ENCODE assay signal across 26 cellular contexts in genomic region chr12:130970908-130971233, GRCh38. TPM values are rescaled to one million over a fixed set of nuclear protein-coding genes. Genes with fewer than 3 reads are reported as not detected.
A peak's percentile ranks its signal among the peaks of the same experiment; 100 is the strongest.
DNase-seq lines count a peak whose midpoint lies in the region; ATAC-seq and TF ChIP-seq lines count a peak whose summit lies in the region.
"Had no signal": no experiment of that assay in that cellular context is flagged by ENCODE, and none has a peak within 500 bp of the region (broad histone marks: within the 10 kb centered on the region; RNA-seq: fewer than 3 reads in every experiment).

No MANE protein-coding gene starts in this region.

- no peak overlapping the region for H3K27ac ChIP-seq in Karpas-422 (ENCODE audit: low read length)
- no peak overlapping the region for H3K27ac ChIP-seq in sigmoid colon
- H3K27ac ChIP-seq: gastrocnemius medialis, left lung, thoracic aorta had no signal

- no peak overlapping the region for H3K27ac Mint-ChIP-seq in immature natural killer cell
- no peak overlapping the region for H3K27ac Mint-ChIP-seq in activated CD8-positive, alpha-beta T cell treated with anti-CD3 and anti-CD28 coated beads, Interleukin-2, amount 10 ng/mL, durations not matched to agents 7 days and 5 days
- H3K27ac Mint-ChIP-seq: activated CD8-positive, alpha-beta memory T cell treated with anti-CD3 and anti-CD28 coated beads, Interleukin-2, amount 10 ng/mL, durations not matched to agents 7 days and 5 days; CD4-positive, alpha-beta memory T cell; stimulated activated naive CD8-positive, alpha-beta T cell treated with anti-CD3 and anti-CD28 coated beads, Interleukin-15, Interleukin-2, amounts not matched to agents 100 ng/mL and 50 ng/mL, for 24 hours had no signal

- H3K9ac ChIP-seq in Karpas-422 (ENCODE audit: low read length), result no peak overlapping the region

- TF ChIP-seq POLR2A in sigmoid colon (IDR thresholded peaks at IDR 0.05), result no peak

- H3K36me3 ChIP-seq in Karpas-422 (ENCODE audit: insufficient read depth, low read length) (no peaks in the 10 kb centered on the region), sigmoid colon (peaks cover 0 to 27% (median 0%) of the 10 kb centered on the region in 4 donors)
- H3K36me3 ChIP-seq: gastrocnemius medialis had no signal

- no peaks in the 10 kb centered on the region for H3K9me2 ChIP-seq in Karpas-422 (replicated peaks; ENCODE audit: insufficient read depth, low read length)

- no peak for TF ChIP-seq EP300 in sigmoid colon (IDR thresholded peaks at IDR 0.05)

- no peaks in the 10 kb centered on the region for H3K79me2 ChIP-seq in Karpas-422 (ENCODE audit: low read length)

- DNase-seq in Karpas-422 (no peak), sigmoid colon (peak; percentile 26), immature natural killer cell (no peak), LoVo (ENCODE audit: low spot score) (no peak)
- no peak for DNase-seq in activated CD8-positive, alpha-beta T cell treated with anti-CD3 and anti-CD28 coated beads, Interleukin-2, amount 10 ng/mL, durations not matched to agents 7 days and 5 days
- DNase-seq: activated CD4-positive, alpha-beta T cell treated with anti-CD3 and anti-CD28 coated beads, Interleukin-2, amount 50 U/mL, for 1 hour; activated CD8-positive, alpha-beta memory T cell treated with anti-CD3 and anti-CD28 coated beads, Interleukin-2, amount 10 ng/mL, durations not matched to agents 7 days and 5 days; activated naive CD4-positive, alpha-beta T cell; activated T-cell treated with anti-CD3 and anti-CD28 coated beads, Interleukin-2, amount 50 U/mL, for 48 hours; CD4-positive, alpha-beta memory T cell; gastrocnemius medialis; H7; left lung; NCI-H1092 treated with DMSO at 0.1 percent for 48 hours; NCI-H1930; NCI-H2227 treated with DMSO at 0.1 percent for 48 hours; SIG-M5; small intestine; SW 1271; T-helper 9 cell had no signal

- H3K4me1 Mint-ChIP-seq in immature natural killer cell, result no peaks in the 10 kb centered on the region
- H3K4me1 Mint-ChIP-seq in activated CD8-positive, alpha-beta T cell treated with anti-CD3 and anti-CD28 coated beads, Interleukin-2, amount 10 ng/mL, durations not matched to agents 7 days and 5 days (ENCODE audit: low read depth), result no peaks in the 10 kb centered on the region
- H3K4me1 Mint-ChIP-seq: activated CD8-positive, alpha-beta memory T cell treated with anti-CD3 and anti-CD28 coated beads, Interleukin-2, amount 10 ng/mL, durations not matched to agents 7 days and 5 days had no signal

- no peaks in the 10 kb centered on the region for H4K20me1 ChIP-seq in Karpas-422 (ENCODE audit: insufficient read depth, low read depth, low read length)

- no peaks in the 10 kb centered on the region for H3K9me3 Mint-ChIP-seq in immature natural killer cell
- H3K9me3 Mint-ChIP-seq in activated CD8-positive, alpha-beta T cell treated with anti-CD3 and anti-CD28 coated beads, Interleukin-2, amount 10 ng/mL, durations not matched to agents 7 days and 5 days (ENCODE audit: insufficient read depth), result no peaks in the 10 kb centered on the region
- H3K9me3 Mint-ChIP-seq: CD4-positive, alpha-beta memory T cell; stimulated activated naive CD8-positive, alpha-beta T cell treated with anti-CD3 and anti-CD28 coated beads, Interleukin-15, Interleukin-2, amounts not matched to agents 100 ng/mL and 50 ng/mL, for 24 hours had no signal

- H3K27me3 ChIP-seq in Karpas-422 (ENCODE audit: low read length) (no peaks in the 10 kb centered on the region), sigmoid colon (no peaks in the 10 kb centered on the region)
- H3K27me3 ChIP-seq: gastrocnemius medialis, left lung, vagina had no signal

- 54 to 84% methylated on average over 10 of the region's 10 CpGs for WGBS in sigmoid colon, 2 donors

- H3K27me3 Mint-ChIP-seq in immature natural killer cell (ENCODE audit: low read depth in 3 of 3), result peaks cover 0 to 4% (median 4%) of the 10 kb centered on the region in 3 donors
- H3K27me3 Mint-ChIP-seq in activated CD8-positive, alpha-beta T cell treated with anti-CD3 and anti-CD28 coated beads, Interleukin-2, amount 10 ng/mL, durations not matched to agents 7 days and 5 days (ENCODE audit: low read depth), result no peaks in the 10 kb centered on the region

- H3K4me3 Mint-ChIP-seq in immature natural killer cell, result no peak overlapping the region
- H3K4me3 Mint-ChIP-seq in activated CD8-positive, alpha-beta T cell treated with anti-CD3 and anti-CD28 coated beads, Interleukin-2, amount 10 ng/mL, durations not matched to agents 7 days and 5 days, result no peak overlapping the region
- H3K4me3 Mint-ChIP-seq: activated CD8-positive, alpha-beta memory T cell treated with anti-CD3 and anti-CD28 coated beads, Interleukin-2, amount 10 ng/mL, durations not matched to agents 7 days and 5 days; CD4-positive, alpha-beta memory T cell; stimulated activated naive CD8-positive, alpha-beta T cell treated with anti-CD3 and anti-CD28 coated beads, Interleukin-15, Interleukin-2, amounts not matched to agents 100 ng/mL and 50 ng/mL, for 24 hours had no signal

- H3K4me1 ChIP-seq in Karpas-422 (ENCODE audit: low read length) (peaks cover 26% of the 10 kb centered on the region), sigmoid colon (no peaks in the 10 kb centered on the region)
- H3K4me1 ChIP-seq: gastrocnemius medialis had no signal

- no peaks in the 10 kb centered on the region for H3K9me3 ChIP-seq in Karpas-422 (ENCODE audit: low read length)
- no peaks in the 10 kb centered on the region for H3K9me3 ChIP-seq in sigmoid colon
- H3K9me3 ChIP-seq: gastrocnemius medialis, left lung, thoracic aorta, vagina had no signal

- 0 out of 2 replicates have a peak overlapping the region, but pooled peaks have one; percentile 32 for H3K4me3 ChIP-seq in Karpas-422 (ENCODE audit: low read length)
- no peak overlapping the region for H3K4me3 ChIP-seq in sigmoid colon
- H3K4me3 ChIP-seq: gastrocnemius medialis, left lung, thoracic aorta, vagina had no signal

- intact Hi-C loops in sigmoid colon (cut with DNase I), result no loop called here

- TF ChIP-seq CTCF in sigmoid colon (IDR thresholded peaks at IDR 0.05), result no peak

- no peaks in the 10 kb centered on the region for H3K36me3 Mint-ChIP-seq in immature natural killer cell
- no peaks in the 10 kb centered on the region for H3K36me3 Mint-ChIP-seq in activated CD8-positive, alpha-beta T cell treated with anti-CD3 and anti-CD28 coated beads, Interleukin-2, amount 10 ng/mL, durations not matched to agents 7 days and 5 days (ENCODE audit: low read depth)
- H3K36me3 Mint-ChIP-seq: activated CD8-positive, alpha-beta memory T cell treated with anti-CD3 and anti-CD28 coated beads, Interleukin-2, amount 10 ng/mL, durations not matched to agents 7 days and 5 days; CD4-positive, alpha-beta memory T cell had no signal

- CTCF ChIA-PET in activated CD8-positive, alpha-beta T cell treated with anti-CD3 and anti-CD28 coated beads, Interleukin-2, amount 10 ng/mL, durations not matched to agents 7 days and 5 days (lab: Charles Lee), result no interaction called here

- peak overlapping the region; percentile 63 for H3K4me2 ChIP-seq in Karpas-422 (ENCODE audit: low read depth, low read length, poor library complexity, severe bottlenecking)

- no peak overlapping the region for H2AFZ ChIP-seq in Karpas-422 (ENCODE audit: low read length)

- POLR2A ChIA-PET in activated CD8-positive, alpha-beta T cell treated with anti-CD3 and anti-CD28 coated beads, Interleukin-2, amount 10 ng/mL, durations not matched to agents 7 days and 5 days (lab: Charles Lee), result no interaction called here

- ATAC-seq in GM18868 (IDR thresholded peaks at IDR 0.05; ENCODE audit: unreplicated experiment), result peak; percentile 33
- peak; percentile 15 for ATAC-seq in HG02571 (IDR thresholded peaks at IDR 0.05; ENCODE audit: unreplicated experiment)
- no peak for ATAC-seq in activated CD8-positive, alpha-beta T cell treated with anti-CD3 and anti-CD28 coated beads, Interleukin-2, amount 10 ng/mL, durations not matched to agents 7 days and 5 days
- no peak for ATAC-seq in HG02970 (IDR thresholded peaks at IDR 0.05; ENCODE audit: low FRiP score, unreplicated experiment)
- ATAC-seq: activated CD8-positive, alpha-beta memory T cell treated with anti-CD3 and anti-CD28 coated beads, Interleukin-2, amount 10 ng/mL, durations not matched to agents 7 days and 5 days; gastrocnemius medialis; left lung had no signal

RNA-seq across cellular contexts. Expression of gene ADGRD1, which starts 17.2 kb away (rescaled TPM):
- total RNA-seq in Karpas-422 (2014; rRNA removed; shearing (Covaris generic); ENCODE audit: low replicate concordance), result not detected in 2 replicates
- total RNA-seq in sigmoid colon, result 10 to 100 TPM in 3 of 4 donors, 1 to 10 TPM in 1; 7.2 to 22.5 (median 14.2) TPM
- 1 to 10 TPM in 2 of 3 donors, under 1 TPM in 1; 0.46 to 3.8 (median 3.0) TPM for polyA plus RNA-seq in sigmoid colon
- not detected for polyA plus RNA-seq in immature natural killer cell
- not detected for total RNA-seq in activated CD8-positive, alpha-beta T cell treated with anti-CD3 and anti-CD28 coated beads, Interleukin-2, amount 10 ng/mL, durations not matched to agents 7 days and 5 days
- total RNA-seq: CD4-positive, alpha-beta memory T cell had no signal
- polyA plus RNA-seq: CD4-positive, alpha-beta memory T cell had no signal

Comparison
In these comparisons a context has a peak if more than half of its experiments do, and no peak if none do; other contexts are left out.
1. ATAC-seq: peak in GM18868 (single experiment) and HG02571 (single experiment); none in activated CD8-positive, alpha-beta T cell treated with anti-CD3 and anti-CD28 coated beads, Interleukin-2, amount 10 ng/mL, durations not matched to agents 7 days and 5 days (single experiment) and HG02970 (single experiment).